Comparison of ENCODE assay signal across 8 cellular contexts in genomic region chr5:43039115-43039467, GRCh38. TPM values are rescaled to one million over a fixed set of nuclear protein-coding genes. Genes with fewer than 3 reads are reported as not detected.
DNase-seq lines count a peak whose midpoint lies in the region; ATAC-seq and TF ChIP-seq lines count a peak whose summit lies in the region.

No MANE protein-coding gene starts in this region.

- intact Hi-C loops in left ventricle myocardium inferior (cut with micrococcal nuclease) = no loop called here
- intact Hi-C loops in left ventricle myocardium superior (cut with micrococcal nuclease) = no loop called here

- H3K4ac ChIP-seq in mesendoderm (ENCODE audit: low read depth, low read length) = no peak overlapping the region

- no peak overlapping the region for H3K18ac ChIP-seq in mesendoderm (ENCODE audit: low read length)

- no peak overlapping the region for H2BK15ac ChIP-seq in mesendoderm (replicated peaks; ENCODE audit: low read depth)

- H4K8ac ChIP-seq in mesendoderm (ENCODE audit: low read depth, low read length) = no peak overlapping the region

- peak overlapping the region; percentile 98 for H3K27ac ChIP-seq in left ventricle myocardium inferior (replicated peaks)
- H3K27ac ChIP-seq in mesendoderm (ENCODE audit: low read depth, low read length) = no peak overlapping the region
- peak overlapping the region; percentile 87 for H3K27ac ChIP-seq in urinary bladder (ENCODE audit: low read depth)

- peak overlapping the region; percentile 78 for H3K56ac ChIP-seq in mesendoderm (ENCODE audit: low read length)

- H3K4me3 ChIP-seq in left ventricle myocardium inferior (peak overlapping the region; percentile 77), mesendoderm (ENCODE audit: low read length) (no peak overlapping the region), urinary bladder (ENCODE audit: low read depth, low read length) (peak overlapping the region; percentile 22)

- peaks cover 43% of the 10 kb centered on the region for H3K4me1 ChIP-seq in left ventricle myocardium inferior
- peaks cover 9% of the 10 kb centered on the region for H3K4me1 ChIP-seq in mesendoderm (ENCODE audit: control insufficient read depth, low read depth, low read length)
- H3K4me1 ChIP-seq in urinary bladder (ENCODE audit: insufficient read depth) = no peaks in the 10 kb centered on the region

- peaks cover 96% of the 10 kb centered on the region for H3K27me3 Mint-ChIP-seq in brain

- no peak overlapping the region for H4K5ac ChIP-seq in mesendoderm (ENCODE audit: low read length)

- H3K4me2 ChIP-seq in mesendoderm (ENCODE audit: low read length) = peak overlapping the region; percentile 5

- H3K9ac ChIP-seq in mesendoderm (ENCODE audit: low read length) = peak overlapping the region; percentile 62

- H3K36me3 Mint-ChIP-seq in brain = no peaks in the 10 kb centered on the region

- H3K4me1 Mint-ChIP-seq in brain = peaks cover 51% of the 10 kb centered on the region

- no peaks in the 10 kb centered on the region for H3K9me3 ChIP-seq in left ventricle myocardium inferior (replicated peaks)

- H3K27ac Mint-ChIP-seq in brain = peak overlapping the region in 2 of 5 experiments; percentile 90 to 98

- H3K79me1 ChIP-seq in mesendoderm (ENCODE audit: low read length) = peaks cover 2% of the 10 kb centered on the region

- H3K27me3 ChIP-seq in left ventricle myocardium inferior (ENCODE audit: low read depth) = peaks cover 92% of the 10 kb centered on the region
- H3K27me3 ChIP-seq in mesendoderm (ENCODE audit: insufficient read depth, low read length, poor library complexity) = peaks cover 2% of the 10 kb centered on the region

- no peak overlapping the region for H3K23ac ChIP-seq in mesendoderm (ENCODE audit: low read length)

- WGBS in mesendoderm (ENCODE audit: extremely low coverage, insufficient coverage, low lambda C conversion rate) = no CpG with 5 or more reads among the region's 6 CpGs
- 60% methylated on average over 6 of the region's 6 CpGs for WGBS in urinary bladder

- peaks cover 0 to 32% (median 4%) of the 10 kb centered on the region in 5 experiments for H3K9me3 Mint-ChIP-seq in brain

- no peak overlapping the region for H2BK120ac ChIP-seq in mesendoderm (ENCODE audit: low read depth, low read length)

- peaks cover 2% of the 10 kb centered on the region for H3K79me2 ChIP-seq in mesendoderm (ENCODE audit: control insufficient read depth, insufficient read depth, low read length)

- TF ChIP-seq CTCF in left ventricle myocardium inferior (IDR thresholded peaks at IDR 0.05; ENCODE audit: borderline replicate concordance) (no peak), brain (conservative IDR thresholded peaks at IDR 0.05) (no peak)

- no peak overlapping the region for H2AK5ac ChIP-seq in mesendoderm (ENCODE audit: low read length)

- DNase-seq in left ventricle myocardium inferior (no peak), left ventricle myocardium superior (no peak), mesendoderm (no peak), hippocampal formation (lab: John Stamatoyannopoulos, UW) (no peak), HK-2 (ENCODE audit: unreplicated experiment) (no peak)

- ATAC-seq in left ventricle myocardium superior (no peak), HG03460 (IDR thresholded peaks at IDR 0.05; ENCODE audit: unreplicated experiment) (no peak)

- no peaks in the 10 kb centered on the region for H3K36me3 ChIP-seq in left ventricle myocardium inferior
- no peaks in the 10 kb centered on the region for H3K36me3 ChIP-seq in mesendoderm (ENCODE audit: control insufficient read depth, insufficient read depth, low read length)
- H3K36me3 ChIP-seq in urinary bladder (ENCODE audit: insufficient read depth) = no peaks in the 10 kb centered on the region

- no peak overlapping the region for H2BK5ac ChIP-seq in mesendoderm (ENCODE audit: low read length)

- peak overlapping the region; percentile 78 to 90 (median 84) for H3K4me3 Mint-ChIP-seq in brain

RNA-seq across cellular contexts. Expression of gene ANXA2R, which starts 1.0 kb away (rescaled TPM):
- total RNA-seq in left ventricle myocardium inferior (0.82 TPM), left ventricle myocardium superior (1.2 TPM), urinary bladder (3.5 TPM)
- polyA plus RNA-seq in brain (ENCODE audit: insufficient read depth, low read depth, low replicate concordance) (10.2 TPM), urinary bladder (2.9 TPM)
- 1.2 TPM for polyA plus RNA-seq in mesendoderm (2013, experiment 1 of 2)
- polyA plus RNA-seq in mesendoderm (2013, experiment 2 of 2) = 1.2 TPM
